12 cellular contexts compared by ENCODE assay signal in genomic region chr11:67283490-67283963, GRCh38. TPM values are rescaled to one million over a fixed set of nuclear protein-coding genes. Genes with fewer than 3 reads are reported as not detected.
DNase-seq lines count a peak whose midpoint lies in the region; ATAC-seq and TF ChIP-seq lines count a peak whose summit lies in the region.
"Had no signal": no experiment of that assay in that cellular context is flagged by ENCODE, and none has a peak within 500 bp of the region (broad histone marks: within the 10 kb centered on the region; RNA-seq: fewer than 3 reads in every experiment).

No MANE protein-coding gene starts in this region.

- peak overlapping the region in 1 of 4 donors; percentile 52 for H3K4me3 Mint-ChIP-seq in CD4-positive, CD25-positive, alpha-beta regulatory T cell
- no peak overlapping the region for H3K4me3 Mint-ChIP-seq in natural killer cell

- H3K36me3 ChIP-seq in CD4-positive, CD25-positive, alpha-beta regulatory T cell (ENCODE audit: control insufficient read depth, insufficient read depth, low read length) = peaks cover 77% of the 10 kb centered on the region
- peaks cover 55% of the 10 kb centered on the region for H3K36me3 ChIP-seq in colonic mucosa

- peaks cover 0 to 49% (median 17%) of the 10 kb centered on the region in 4 donors for H3K4me1 Mint-ChIP-seq in CD4-positive, CD25-positive, alpha-beta regulatory T cell
- peaks cover 37 to 52% of the 10 kb centered on the region in 2 donors for H3K4me1 Mint-ChIP-seq in natural killer cell

- H3K36me3 Mint-ChIP-seq in CD4-positive, CD25-positive, alpha-beta regulatory T cell = peaks cover 4% of the 10 kb centered on the region
- no peaks in the 10 kb centered on the region for H3K36me3 Mint-ChIP-seq in natural killer cell

- H3K9me3 ChIP-seq in CD4-positive, CD25-positive, alpha-beta regulatory T cell (ENCODE audit: control insufficient read depth in 2 of 2, low read length in 2 of 2) = no peaks in the 10 kb centered on the region
- H3K9me3 ChIP-seq in colonic mucosa = no peaks in the 10 kb centered on the region
- H3K9me3 ChIP-seq: SJCRH30 had no signal

- H3K27me3 Mint-ChIP-seq in CD4-positive, CD25-positive, alpha-beta regulatory T cell = peaks cover 5% of the 10 kb centered on the region
- no peaks in the 10 kb centered on the region for H3K27me3 Mint-ChIP-seq in natural killer cell (ENCODE audit: low read depth in 2 of 2)

- H3K9ac ChIP-seq in colonic mucosa (ENCODE audit: low read depth in 2 of 2, low read length in 2 of 2) = no peak overlapping the region

- no peak overlapping the region for H3K4me3 ChIP-seq in CD4-positive, CD25-positive, alpha-beta regulatory T cell (ENCODE audit: low read depth, low read length)
- H3K4me3 ChIP-seq in NB4 (ENCODE audit: low read depth, low read length) (no peak overlapping the region), colonic mucosa (no peak overlapping the region)
- H3K4me3 ChIP-seq: SJCRH30 had no signal

- H3K9me3 Mint-ChIP-seq in CD4-positive, CD25-positive, alpha-beta regulatory T cell = peaks cover 0 to 1% (median 0%) of the 10 kb centered on the region in 7 donors
- no peaks in the 10 kb centered on the region for H3K9me3 Mint-ChIP-seq in natural killer cell

- peak; percentile 29 for TF ChIP-seq POLR2A in NB4 (IDR thresholded peaks at IDR 0.05; ENCODE audit: extremely low read depth, insufficient read length)

- intact Hi-C loops in colonic mucosa (cut with DNase I) = no loop called here
- intact Hi-C loops in natural killer cell (cut with micrococcal nuclease) = no loop called here

- no peak for DNase-seq in CD4-positive, CD25-positive, alpha-beta regulatory T cell
- DNase-seq in NB4 (ENCODE audit: low read depth) = peak; percentile 90
- no peak for DNase-seq in colonic mucosa
- DNase-seq in natural killer cell = no peak
- no peak for DNase-seq in NCI-H1436 (lab: John Stamatoyannopoulos, UW)
- DNase-seq in NCI-H526 treated with DMSO at 0.1 percent for 48 hours (lab: John Stamatoyannopoulos, UW) = no peak
- DNase-seq in hypothalamus (lab: John Stamatoyannopoulos, UW) = no peak
- no peak for DNase-seq in caudate nucleus (lab: John Stamatoyannopoulos, UW)
- DNase-seq: activated CD4-positive, alpha-beta T cell treated with anti-CD3 and anti-CD28 coated beads for 1 hour; activated naive CD4-positive, alpha-beta T cell treated with Interleukin-2 at 50 U/mL for 16 hours; NCI-H1092 treated with DMSO at 0.1 percent for 48 hours; SJCRH30 had no signal

- H3K27ac ChIP-seq in CD4-positive, CD25-positive, alpha-beta regulatory T cell (ENCODE audit: insufficient read depth, low read length, poor library complexity, severe bottlenecking) = peak overlapping the region; percentile 19
- H3K27ac ChIP-seq in colonic mucosa = peak overlapping the region; percentile 33
- H3K27ac ChIP-seq in caudate nucleus (ENCODE audit: low read depth, low read length) = no peak overlapping the region
- H3K27ac ChIP-seq: SJCRH30 had no signal

- TF ChIP-seq CTCF in NB4 (IDR thresholded peaks at IDR 0.05; ENCODE audit: low read depth, low read length) = no peak
- no peak for TF ChIP-seq CTCF in colonic mucosa (IDR thresholded peaks at IDR 0.05)
- TF ChIP-seq CTCF in natural killer cell (IDR thresholded peaks at IDR 0.05) = no peak

- peaks cover 52% of the 10 kb centered on the region for H3K4me1 ChIP-seq in CD4-positive, CD25-positive, alpha-beta regulatory T cell (ENCODE audit: control insufficient read depth, insufficient read depth, low read length, poor library complexity, severe bottlenecking)
- H3K4me1 ChIP-seq in colonic mucosa = peaks cover 12% of the 10 kb centered on the region

- no peaks in the 10 kb centered on the region for H3K27me3 ChIP-seq in CD4-positive, CD25-positive, alpha-beta regulatory T cell (ENCODE audit: control insufficient read depth, insufficient read depth, low read length)
- H3K27me3 ChIP-seq in colonic mucosa = no peaks in the 10 kb centered on the region
- H3K27me3 ChIP-seq: SJCRH30 had no signal

- ATAC-seq in CD4-positive, CD25-positive, alpha-beta regulatory T cell (ENCODE audit: low read depth in 2 of 2) = no peak
- ATAC-seq in natural killer cell = no peak

- peak overlapping the region in 2 of 3 donors; percentile 29 to 89 for H3K27ac Mint-ChIP-seq in CD4-positive, CD25-positive, alpha-beta regulatory T cell
- H3K27ac Mint-ChIP-seq in natural killer cell = peak overlapping the region; percentile 27 to 68

RNA-seq across cellular contexts. Expression of gene ANKRD13D, which starts 5.6 kb away (rescaled TPM):
- 158 TPM for total RNA-seq in CD4-positive, CD25-positive, alpha-beta regulatory T cell
- 10 to 100 TPM in 3 of 4 donors, 1 to 10 TPM in 1; 9.5 to 18.9 (median 12.6) TPM for polyA plus RNA-seq in CD4-positive, CD25-positive, alpha-beta regulatory T cell
- total RNA-seq in colonic mucosa (10 to 100 TPM; 18.8 to 39.5 TPM), natural killer cell (100 to 1,000 TPM; 212 to 316 (median 231) TPM)

RNA-seq across cellular contexts. Expression of gene GRK2, which starts 17.3 kb away (rescaled TPM):
- total RNA-seq in CD4-positive, CD25-positive, alpha-beta regulatory T cell = 295 TPM
- 10 to 100 TPM; 13.2 to 27.8 (median 19.3) TPM for polyA plus RNA-seq in CD4-positive, CD25-positive, alpha-beta regulatory T cell
- total RNA-seq in colonic mucosa = 100 to 1,000 TPM; 108 to 137 TPM
- 100 to 1,000 TPM; 390 to 482 (median 441) TPM for total RNA-seq in natural killer cell

RNA-seq across cellular contexts. Expression of gene SSH3, which starts 19.8 kb away (rescaled TPM):
- 24.4 TPM for total RNA-seq in CD4-positive, CD25-positive, alpha-beta regulatory T cell
- 1 to 10 TPM; 2.3 to 7.1 (median 3.1) TPM for polyA plus RNA-seq in CD4-positive, CD25-positive, alpha-beta regulatory T cell
- 10 to 100 TPM; 69.7 to 81.7 TPM for total RNA-seq in colonic mucosa
- total RNA-seq in natural killer cell = 10 to 100 TPM; 34.3 to 42.7 (median 38.1) TPM
